In the genomic region with DNA sequence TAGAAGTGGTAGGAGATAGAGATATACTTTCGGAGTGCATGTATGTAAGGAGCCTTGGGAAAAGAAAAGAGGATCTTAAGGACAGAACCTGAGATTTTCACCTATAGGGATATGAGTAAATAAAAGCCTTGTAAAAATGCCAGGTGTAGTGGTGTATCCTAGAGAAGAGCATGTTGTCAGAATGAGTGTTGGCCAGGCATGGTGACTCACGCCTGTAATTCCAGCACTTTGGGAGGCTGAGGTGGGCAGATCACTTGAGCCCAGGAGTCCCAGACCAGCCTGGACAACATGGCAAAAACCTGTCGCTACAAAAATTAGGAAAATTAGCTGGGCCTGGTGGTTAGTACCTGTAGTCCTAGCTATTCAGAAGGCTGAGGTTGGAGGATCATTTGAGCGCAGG, we compare ENCODE assay signal across 1 cellular context.
TF ChIP-seq lines count a peak whose summit lies in the region.

No MANE protein-coding gene starts in this region.

TF ChIP-seq in GM23338, 12 proteins besides CTCF, POLR2A, EP300 and RAD21 (continued from another document):
- TF ChIP-seq ZNF331 (CRISPR knock-in tag; IDR thresholded peaks at IDR 0.05; ENCODE audit: low read depth) (no peak), ETS1 (IDR thresholded peaks at IDR 0.05) (no peak), EZH2phosphoT487 (IDR thresholded peaks at IDR 0.05; ENCODE audit: unreplicated experiment) (no peak), CREB1 (CRISPR knock-in tag; IDR thresholded peaks at IDR 0.05; ENCODE audit: low read depth) (no peak), STAT1 (IDR thresholded peaks at IDR 0.05; ENCODE audit: unreplicated experiment) (no peak)
- TF ChIP-seq, protein P1, sequence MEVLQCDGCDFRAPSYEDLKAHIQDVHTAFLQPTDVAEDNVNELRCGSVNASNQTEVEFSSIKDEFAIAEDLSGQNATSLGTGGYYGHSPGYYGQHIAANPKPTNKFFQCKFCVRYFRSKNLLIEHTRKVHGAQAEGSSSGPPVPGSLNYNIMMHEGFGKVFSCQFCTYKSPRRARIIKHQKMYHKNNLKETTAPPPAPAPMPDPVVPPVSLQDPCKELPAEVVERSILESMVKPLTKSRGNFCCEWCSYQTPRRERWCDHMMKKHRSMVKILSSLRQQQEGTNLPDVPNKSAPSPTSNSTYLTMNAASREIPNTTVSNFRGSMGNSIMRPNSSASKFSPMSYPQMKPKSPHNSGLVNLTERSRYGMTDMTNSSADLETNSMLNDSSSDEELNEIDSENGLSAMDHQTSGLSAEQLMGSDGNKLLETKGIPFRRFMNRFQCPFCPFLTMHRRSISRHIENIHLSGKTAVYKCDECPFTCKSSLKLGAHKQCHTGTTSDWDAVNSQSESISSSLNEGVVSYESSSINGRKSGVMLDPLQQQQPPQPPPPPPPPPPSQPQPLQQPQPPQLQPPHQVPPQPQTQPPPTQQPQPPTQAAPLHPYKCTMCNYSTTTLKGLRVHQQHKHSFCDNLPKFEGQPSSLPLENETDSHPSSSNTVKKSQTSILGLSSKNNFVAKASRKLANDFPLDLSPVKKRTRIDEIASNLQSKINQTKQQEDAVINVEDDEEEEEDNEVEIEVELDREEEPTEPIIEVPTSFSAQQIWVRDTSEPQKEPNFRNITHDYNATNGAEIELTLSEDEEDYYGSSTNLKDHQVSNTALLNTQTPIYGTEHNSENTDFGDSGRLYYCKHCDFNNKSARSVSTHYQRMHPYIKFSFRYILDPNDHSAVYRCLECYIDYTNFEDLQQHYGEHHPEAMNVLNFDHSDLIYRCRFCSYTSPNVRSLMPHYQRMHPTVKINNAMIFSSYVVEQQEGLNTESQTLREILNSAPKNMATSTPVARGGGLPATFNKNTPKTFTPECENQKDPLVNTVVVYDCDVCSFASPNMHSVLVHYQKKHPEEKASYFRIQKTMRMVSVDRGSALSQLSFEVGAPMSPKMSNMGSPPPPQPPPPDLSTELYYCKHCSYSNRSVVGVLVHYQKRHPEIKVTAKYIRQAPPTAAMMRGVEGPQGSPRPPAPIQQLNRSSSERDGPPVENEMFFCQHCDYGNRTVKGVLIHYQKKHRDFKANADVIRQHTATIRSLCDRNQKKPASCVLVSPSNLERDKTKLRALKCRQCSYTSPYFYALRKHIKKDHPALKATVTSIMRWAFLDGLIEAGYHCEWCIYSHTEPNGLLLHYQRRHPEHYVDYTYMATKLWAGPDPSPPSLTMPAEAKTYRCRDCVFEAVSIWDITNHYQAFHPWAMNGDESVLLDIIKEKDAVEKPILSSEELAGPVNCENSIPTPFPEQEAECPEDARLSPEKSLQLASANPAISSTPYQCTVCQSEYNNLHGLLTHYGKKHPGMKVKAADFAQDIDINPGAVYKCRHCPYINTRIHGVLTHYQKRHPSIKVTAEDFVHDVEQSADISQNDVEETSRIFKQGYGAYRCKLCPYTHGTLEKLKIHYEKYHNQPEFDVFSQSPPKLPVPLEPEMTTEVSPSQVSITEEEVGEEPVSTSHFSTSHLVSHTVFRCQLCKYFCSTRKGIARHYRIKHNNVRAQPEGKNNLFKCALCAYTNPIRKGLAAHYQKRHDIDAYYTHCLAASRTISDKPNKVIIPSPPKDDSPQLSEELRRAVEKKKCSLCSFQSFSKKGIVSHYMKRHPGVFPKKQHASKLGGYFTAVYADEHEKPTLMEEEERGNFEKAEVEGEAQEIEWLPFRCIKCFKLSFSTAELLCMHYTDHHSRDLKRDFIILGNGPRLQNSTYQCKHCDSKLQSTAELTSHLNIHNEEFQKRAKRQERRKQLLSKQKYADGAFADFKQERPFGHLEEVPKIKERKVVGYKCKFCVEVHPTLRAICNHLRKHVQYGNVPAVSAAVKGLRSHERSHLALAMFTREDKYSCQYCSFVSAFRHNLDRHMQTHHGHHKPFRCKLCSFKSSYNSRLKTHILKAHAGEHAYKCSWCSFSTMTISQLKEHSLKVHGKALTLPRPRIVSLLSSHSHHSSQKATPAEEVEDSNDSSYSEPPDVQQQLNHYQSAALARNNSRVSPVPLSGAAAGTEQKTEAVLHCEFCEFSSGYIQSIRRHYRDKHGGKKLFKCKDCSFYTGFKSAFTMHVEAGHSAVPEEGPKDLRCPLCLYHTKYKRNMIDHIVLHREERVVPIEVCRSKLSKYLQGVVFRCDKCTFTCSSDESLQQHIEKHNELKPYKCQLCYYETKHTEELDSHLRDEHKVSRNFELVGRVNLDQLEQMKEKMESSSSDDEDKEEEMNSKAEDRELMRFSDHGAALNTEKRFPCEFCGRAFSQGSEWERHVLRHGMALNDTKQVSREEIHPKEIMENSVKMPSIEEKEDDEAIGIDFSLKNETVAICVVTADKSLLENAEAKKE (CRISPR knock-in tag; IDR thresholded peaks at IDR 0.05), result no peak
TF ChIP-seq in GM23338: peak in this region for 0.
